In genomic region chr2:219261024-219261855, GRCh38 we compare ENCODE assay signal across 2 cellular contexts.
A peak's percentile ranks its signal among the peaks of the same experiment; 100 is the strongest.
TF ChIP-seq lines count a peak whose summit lies in the region.

No MANE protein-coding gene starts in this region.

TF ChIP-seq in HEK293, 187 proteins besides CTCF, POLR2A, EP300 and RAD21 (continued from another document):
- TF ChIP-seq PATZ1 (tag by site-specific recombination; IDR thresholded peaks at IDR 0.05), result no peak
- no peak for TF ChIP-seq HOXD13 (CRISPR knock-in tag; IDR thresholded peaks at IDR 0.05; ENCODE audit: borderline replicate concordance)
- peak; percentile 84 for TF ChIP-seq ZNF341 (tag by site-specific recombination; IDR thresholded peaks at IDR 0.05; ENCODE audit: low read depth)
- TF ChIP-seq PRDM10 (tag by site-specific recombination; IDR thresholded peaks at IDR 0.05), result peak; percentile 89
- TF ChIP-seq ZNF148 (tag by site-specific recombination; IDR thresholded peaks at IDR 0.05; ENCODE audit: borderline replicate concordance), result no peak
- TF ChIP-seq TRIM28 (IDR thresholded peaks at IDR 0.05; ENCODE audit: borderline replicate concordance, low read length), result no peak
- TF ChIP-seq GLIS2 (tag by site-specific recombination; IDR thresholded peaks at IDR 0.05), result no peak
- TF ChIP-seq ZNF585B (tag by site-specific recombination; IDR thresholded peaks at IDR 0.05), result no peak
- no peak for TF ChIP-seq ZNF433 (tag by site-specific recombination; IDR thresholded peaks at IDR 0.05; ENCODE audit: low read depth)
- no peak for TF ChIP-seq ZNF654 (tag by site-specific recombination; IDR thresholded peaks at IDR 0.05; ENCODE audit: low read depth)
- no peak for TF ChIP-seq ZNF202 (tag by site-specific recombination; IDR thresholded peaks at IDR 0.05; ENCODE audit: borderline replicate concordance)

TF ChIP-seq in GM23338, 12 proteins besides CTCF, POLR2A, EP300 and RAD21 (continued from another document):
- no peak for TF ChIP-seq ZNF462 (CRISPR knock-in tag; IDR thresholded peaks at IDR 0.05)
- TF ChIP-seq ZNF331 (CRISPR knock-in tag; IDR thresholded peaks at IDR 0.05; ENCODE audit: low read depth), result no peak
- TF ChIP-seq STAT1 (IDR thresholded peaks at IDR 0.05; ENCODE audit: unreplicated experiment), result no peak
- no peak for TF ChIP-seq EZH2 (IDR thresholded peaks at IDR 0.05; ENCODE audit: low read depth, unreplicated experiment)
- TF ChIP-seq CREB1 (CRISPR knock-in tag; IDR thresholded peaks at IDR 0.05; ENCODE audit: low read depth), result no peak
- no peak for TF ChIP-seq NANOG (IDR thresholded peaks at IDR 0.05; ENCODE audit: borderline replicate concordance)
- TF ChIP-seq EZH2phosphoT487 (IDR thresholded peaks at IDR 0.05; ENCODE audit: unreplicated experiment), result no peak
- TF ChIP-seq POLR2AphosphoS5 (IDR thresholded peaks at IDR 0.05; ENCODE audit: low read depth), result no peak
- TF ChIP-seq JUNB (IDR thresholded peaks at IDR 0.05; ENCODE audit: unreplicated experiment), result no peak
- TF ChIP-seq ZNF114 (CRISPR knock-in tag; IDR thresholded peaks at IDR 0.05), result no peak
